25 cellular contexts compared by ENCODE assay signal in the genomic region with DNA sequence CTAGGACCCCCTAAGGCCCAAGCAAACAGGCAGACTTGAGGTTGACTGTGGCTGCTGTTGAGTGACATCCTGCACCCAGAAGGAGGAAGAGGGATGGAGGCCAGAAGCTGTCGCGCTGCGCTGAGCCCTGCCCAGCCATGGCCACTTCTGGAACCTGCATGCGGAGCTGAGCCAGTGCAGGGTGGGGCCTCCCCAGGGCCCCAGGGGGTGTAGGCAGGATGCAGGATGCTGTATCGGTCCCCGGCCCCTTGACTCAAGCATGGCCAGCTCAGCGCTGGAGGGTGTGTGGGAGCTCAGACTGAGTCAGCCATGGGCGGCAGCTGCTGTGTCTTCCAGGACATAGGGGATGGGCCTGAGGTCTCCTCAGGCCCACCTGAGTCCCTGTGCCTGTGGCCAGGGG. TPM values are rescaled to one million over a fixed set of nuclear protein-coding genes. Genes with fewer than 3 reads are reported as not detected.
DNase-seq lines count a peak whose midpoint lies in the region; FAIRE-seq and TF ChIP-seq lines count a peak whose summit lies in the region.
"Had no signal": no experiment of that assay in that cellular context is flagged by ENCODE, and none has a peak within 500 bp of the region (broad histone marks: within the 10 kb centered on the region; RNA-seq: fewer than 3 reads in every experiment).

No MANE protein-coding gene starts in this region.

- TF ChIP-seq POLR2A in GM12891 (IDR thresholded peaks at IDR 0.05; ENCODE audit: low read depth, low read length) (no peak), GM12892 (IDR thresholded peaks at IDR 0.05; ENCODE audit: low read depth, low read length) (no peak)

- FAIRE-seq in GM12891 (lab: Jason Lieb, UNC) (no peak), GM12892 (lab: Jason Lieb, UNC) (no peak)
- FAIRE-seq: A549 had no signal

- DNase-seq in A172 (ENCODE audit: low spot score) (peak; percentile 43), DMS79 (lab: John Stamatoyannopoulos, UW) (peak; percentile 73), RKO (ENCODE audit: low spot score) (peak; percentile 39), iPS-NIHi11 (ENCODE audit: low spot score) (peak; percentile 2), GM12891 (ENCODE audit: insufficient read length, low spot score) (no peak), GM12892 (ENCODE audit: insufficient read length) (no peak), NCI-H2171 treated with DMSO at 0.1 percent for 48 hours (lab: John Stamatoyannopoulos, UW) (no peak)
- DNase-seq in NK-92 treated with Interleukin-12 subunit alpha and Interleukin-12 subunit beta, amount 100 ng/mL, for 24 hours (lab: John Stamatoyannopoulos, UW): no peak
- DNase-seq: AML-193; CD8-positive, alpha-beta T cell; DMS 273 treated with DMSO at 0.1 percent for 48 hours; DND-41; GOT3; HCEC 1CT; MM.1S; NCI-H2029 treated with DMSO at 0.1 percent for 48 hours; NCI-H446; NCI-H524 treated with DMSO at 0.1 percent for 48 hours; NCI-H82; SHP77; SW 1271 had no signal

TF ChIP-seq in GM12891, 5 proteins besides CTCF, POLR2A, EP300 and RAD21:
- TF ChIP-seq PAX5 (IDR thresholded peaks at IDR 0.05; ENCODE audit: insufficient read depth, low read length, severe bottlenecking) (no peak), POLR2AphosphoS5 (IDR thresholded peaks at IDR 0.05; ENCODE audit: low read depth, low read length) (no peak), SPI1 (IDR thresholded peaks at IDR 0.05; ENCODE audit: low read depth, low read length) (no peak), POU2F2 (IDR thresholded peaks at IDR 0.05; ENCODE audit: low read depth, low read length) (no peak), TAF1 (IDR thresholded peaks at IDR 0.05; ENCODE audit: low read depth, low read length) (no peak)
TF ChIP-seq in GM12891: peak in this region for 0.

RNA-seq across cellular contexts. Expression of a gene that starts 26.9 kb away (rescaled TPM):
- not detected in 2 replicates for total RNA-seq in A172 (2014; rRNA removed; shearing (Covaris generic))
- polyA plus RNA-seq in GM12891 (2012; ENCODE audit: low read depth, missing spikeins): not detected
- polyA plus RNA-seq in GM12892 (2012; ENCODE audit: missing spikeins): not detected
- total RNA-seq: CD8-positive, alpha-beta T cell; G401; SK-MEL-5 had no signal
- polyA plus RNA-seq: A549, IgD-negative memory B cell had no signal

RNA-seq across cellular contexts. Expression of a gene that starts 50.7 kb away (rescaled TPM):
- not detected in 2 replicates for total RNA-seq in A172 (2014; rRNA removed; shearing (Covaris generic))
- not detected for polyA plus RNA-seq in GM12891 (2012; ENCODE audit: low read depth, missing spikeins)
- polyA plus RNA-seq in GM12892 (2012; ENCODE audit: missing spikeins): not detected
- total RNA-seq: CD8-positive, alpha-beta T cell; G401; SK-MEL-5 had no signal
- polyA plus RNA-seq: A549, IgD-negative memory B cell had no signal

RNA-seq across cellular contexts. Expression of a gene that starts 50.9 kb away (rescaled TPM):
- total RNA-seq in A172 (2014; rRNA removed; shearing (Covaris generic)): not detected in 2 replicates
- not detected for polyA plus RNA-seq in GM12891 (2012; ENCODE audit: low read depth, missing spikeins)
- polyA plus RNA-seq in GM12892 (2012; ENCODE audit: missing spikeins): not detected
- total RNA-seq: CD8-positive, alpha-beta T cell; G401 had no signal
- polyA plus RNA-seq: A549, IgD-negative memory B cell had no signal

Comparison
In these comparisons a context has a peak if more than half of its experiments do, and no peak if none do; other contexts are left out.
1. DNase-seq: peak in A172 (single experiment), DMS79 (single experiment), RKO (single experiment) and iPS-NIHi11 (single experiment); none in GM12891 (single experiment), NK-92 treated with Interleukin-12 subunit alpha and Interleukin-12 subunit beta, amount 100 ng/mL, for 24 hours (single experiment), GM12892 (single experiment) and NCI-H2171 treated with DMSO at 0.1 percent for 48 hours (single experiment).